In genomic region chr12:113093409-113094101, GRCh38 we compare ENCODE assay signal across 20 cellular contexts. TPM values are rescaled to one million over a fixed set of nuclear protein-coding genes. Genes with fewer than 3 reads are reported as not detected.
DNase-seq lines count a peak whose midpoint lies in the region; ATAC-seq and TF ChIP-seq lines count a peak whose summit lies in the region.
"Had no signal": no experiment of that assay in that cellular context is flagged by ENCODE, and none has a peak within 500 bp of the region (broad histone marks: within the 10 kb centered on the region; RNA-seq: fewer than 3 reads in every experiment).

No MANE protein-coding gene starts in this region.

- no peak overlapping the region for H3K14ac ChIP-seq in trophoblast cell (ENCODE audit: low read length)

- TF ChIP-seq CTCF in HCT116 (IDR thresholded peaks at IDR 0.05 in 2 of 3, conservative IDR thresholded peaks at IDR 0.05 in 1 of 3; ENCODE audit: borderline replicate concordance in 1 of 3, insufficient read depth in 1 of 3, low read depth in 2 of 3, low read length in 2 of 3) (no peak), OCI-LY7 (conservative IDR thresholded peaks at IDR 0.05; ENCODE audit: low read length) (no peak), smooth muscle cell (IDR thresholded peaks at IDR 0.05; ENCODE audit: borderline replicate concordance, insufficient read depth, poor library complexity, severe bottlenecking) (no peak)

- no peaks in the 10 kb centered on the region for H3K79me2 ChIP-seq in HCT116 (ENCODE audit: insufficient read depth, low read length)
- H3K79me2 ChIP-seq in OCI-LY7 (ENCODE audit: insufficient read depth, low read depth, low read length), result peaks cover 37% of the 10 kb centered on the region
- H3K79me2 ChIP-seq in smooth muscle cell (ENCODE audit: low read depth), result no peaks in the 10 kb centered on the region
- no peaks in the 10 kb centered on the region for H3K79me2 ChIP-seq in trophoblast cell (ENCODE audit: control insufficient read depth, insufficient read depth, low read length, poor library complexity)

- POLR2A ChIA-PET in HCT116 (lab: Charles Lee) (interaction anchor here (0.6 kb wide), 1 partner anchor 14 kb away, joined by 3 read pairs; no protein-coding TSS in a partner anchor), OCI-LY7 (lab: Charles Lee) (interaction anchor here (1.1 kb wide), 1 partner anchor 8 kb away, joined by 3 read pairs; no protein-coding TSS in a partner anchor)

- H2BK120ac ChIP-seq in trophoblast cell (ENCODE audit: insufficient read depth, low read length, poor library complexity), result no peak overlapping the region

- peaks cover 3 to 13% of the 10 kb centered on the region in 2 experiments; a peak in 3 of 4 replicates for H3K4me1 ChIP-seq in HCT116 (ENCODE audit: control insufficient read depth in 1 of 2, insufficient read depth in 2 of 2, low read length in 2 of 2)
- H3K4me1 ChIP-seq in OCI-LY7 (ENCODE audit: insufficient read depth, low read length, poor library complexity, severe bottlenecking), result peaks cover 78% of the 10 kb centered on the region
- H3K4me1 ChIP-seq in iPS-15b (ENCODE audit: control insufficient read depth, insufficient read depth, low read length), result peaks cover 3% of the 10 kb centered on the region
- H3K4me1 ChIP-seq in smooth muscle cell (ENCODE audit: low read depth), result peaks cover 7% of the 10 kb centered on the region
- no peaks in the 10 kb centered on the region for H3K4me1 ChIP-seq in trophoblast cell (ENCODE audit: control insufficient read depth in 1 of 2, insufficient read depth in 2 of 2, low read length in 2 of 2)
- H3K4me1 ChIP-seq: pancreas had no signal

- H3F3A ChIP-seq in smooth muscle cell (ENCODE audit: low read depth), result no peaks in the 10 kb centered on the region

- RAD21 ChIA-PET in HCT116 (lab: Charles Lee; ENCODE audit: low non-redundant PET in 1 of 2, low total read pairs in 2 of 2, uncharacterized antibody in 2 of 2, unreplicated experiment in 2 of 2), result no interaction called here

- H3K4me3 ChIP-seq in HCT116 (replicated peaks in 1 of 2; ENCODE audit: low read depth in 1 of 2, low read length in 2 of 2), result no peak overlapping the region
- no peak overlapping the region for H3K4me3 ChIP-seq in OCI-LY7 (ENCODE audit: low read depth, low read length, poor library complexity, severe bottlenecking)
- peak overlapping the region; percentile 36 for H3K4me3 ChIP-seq in iPS-15b (ENCODE audit: low read depth, low read length)
- H3K4me3 ChIP-seq in smooth muscle cell, result no peak overlapping the region
- H3K4me3 ChIP-seq in trophoblast cell (ENCODE audit: low read depth, low read length), result no peak overlapping the region
- H3K4me3 ChIP-seq: body of pancreas, upper lobe of left lung had no signal

- no peak for TF ChIP-seq POLR2A in HCT116 (IDR thresholded peaks at IDR 0.05; ENCODE audit: borderline replicate concordance, extremely low read depth, insufficient read depth, insufficient read length)

- CTCF ChIA-PET in HCT116 (lab: Charles Lee), result no interaction called here
- CTCF ChIA-PET in OCI-LY7 (lab: Charles Lee; ENCODE audit: unreplicated experiment), result interaction anchor here (0.7 kb wide), 1 partner anchor 94 kb away, joined by 3 read pairs; no protein-coding TSS in a partner anchor

- no peak overlapping the region for H4K8ac ChIP-seq in trophoblast cell (ENCODE audit: low read depth, low read length)

- H3K4me2 ChIP-seq in HCT116 (ENCODE audit: low read length), result no peak overlapping the region
- no peak overlapping the region for H3K4me2 ChIP-seq in OCI-LY7 (ENCODE audit: low read length)
- H3K4me2 ChIP-seq in smooth muscle cell, result peak overlapping the region; percentile 72
- H3K4me2 ChIP-seq in trophoblast cell (ENCODE audit: low read length), result no peak overlapping the region

- H3K27ac ChIP-seq in HCT116 (ENCODE audit: low read depth, low read length), result no peak overlapping the region
- peak overlapping the region; percentile 97 for H3K27ac ChIP-seq in OCI-LY7 (ENCODE audit: low read depth, low read length, poor library complexity, severe bottlenecking)
- H3K27ac ChIP-seq in smooth muscle cell (ENCODE audit: low read depth), result no peak overlapping the region
- no peak overlapping the region for H3K27ac ChIP-seq in trophoblast cell (ENCODE audit: low read depth, low read length)
- H3K27ac ChIP-seq: body of pancreas, HL-60, pancreas, upper lobe of left lung had no signal

- H3K9me2 ChIP-seq in HCT116 (ENCODE audit: insufficient read depth) (no peaks in the 10 kb centered on the region), OCI-LY7 (ENCODE audit: insufficient read depth, low read length) (no peaks in the 10 kb centered on the region)

- no peak overlapping the region for H3K23ac ChIP-seq in trophoblast cell (ENCODE audit: low read length)

- H3K79me1 ChIP-seq in trophoblast cell (ENCODE audit: low read length), result no peaks in the 10 kb centered on the region

- DNase-seq in HCT116 (ENCODE audit: low read depth, low spot score) (no peak), OCI-LY7 (ENCODE audit: low spot score) (no peak), smooth muscle cell (lab: John Stamatoyannopoulos, UW; ENCODE audit: unreplicated experiment) (no peak), trophoblast cell (no peak), superior temporal gyrus (ENCODE audit: extremely low spot score) (no peak), dedifferentiated amniotic fluid mesenchymal stem cell (ENCODE audit: extremely low spot score) (no peak)
- DNase-seq: activated CD8-positive, alpha-beta memory T cell treated with anti-CD3 and anti-CD28 coated beads, Interleukin-2, amount 10 ng/mL, durations not matched to agents 7 days and 5 days; DMS79 treated with DMSO at 0.1 percent for 48 hours; NCI-H2171; SIG-M5 had no signal

- H3K9ac ChIP-seq in HCT116 (ENCODE audit: low read length), result no peak overlapping the region
- H3K9ac ChIP-seq in iPS-15b (ENCODE audit: low read depth, low read length), result no peak overlapping the region
- no peak overlapping the region for H3K9ac ChIP-seq in smooth muscle cell (ENCODE audit: low read depth)
- no peak overlapping the region for H3K9ac ChIP-seq in trophoblast cell (ENCODE audit: low read length)

- H3K36me3 ChIP-seq in HCT116 (ENCODE audit: control insufficient read depth in 1 of 2, insufficient read depth in 2 of 2, low read length in 2 of 2), result no peaks in the 10 kb centered on the region
- peaks cover 97% of the 10 kb centered on the region for H3K36me3 ChIP-seq in OCI-LY7 (ENCODE audit: insufficient read depth, low read length)
- peaks cover 3% of the 10 kb centered on the region for H3K36me3 ChIP-seq in iPS-15b (ENCODE audit: control insufficient read depth, insufficient read depth, low read length)
- H3K36me3 ChIP-seq in smooth muscle cell (ENCODE audit: low read depth), result no peaks in the 10 kb centered on the region
- no peaks in the 10 kb centered on the region for H3K36me3 ChIP-seq in trophoblast cell (ENCODE audit: control insufficient read depth in 1 of 2, insufficient read depth in 2 of 2, low read length in 2 of 2)
- H3K36me3 ChIP-seq: pancreas, upper lobe of left lung had no signal

- no peaks in the 10 kb centered on the region for H3K9me3 ChIP-seq in HCT116 (ENCODE audit: control insufficient read depth in 1 of 2, insufficient read depth in 1 of 2, low read depth in 1 of 2, low read length in 2 of 2)
- no peaks in the 10 kb centered on the region for H3K9me3 ChIP-seq in OCI-LY7 (ENCODE audit: low read length)
- H3K9me3 ChIP-seq in iPS-15b (ENCODE audit: control insufficient read depth, insufficient read depth, low read length), result no peaks in the 10 kb centered on the region
- no peaks in the 10 kb centered on the region for H3K9me3 ChIP-seq in smooth muscle cell (replicated peaks; ENCODE audit: low read depth)
- peaks cover 3% of the 10 kb centered on the region for H3K9me3 ChIP-seq in trophoblast cell (ENCODE audit: insufficient read depth, low read depth, low read length)
- H3K9me3 ChIP-seq: body of pancreas, pancreas, upper lobe of left lung had no signal

- H2AK5ac ChIP-seq in trophoblast cell (ENCODE audit: low read length), result no peak overlapping the region

- H3K4ac ChIP-seq in trophoblast cell (ENCODE audit: low read depth, low read length), result no peak overlapping the region

- intact Hi-C loops in HCT116 (cut with micrococcal nuclease), result no loop called here
- intact Hi-C loops in OCI-LY7 (cut with micrococcal nuclease; ENCODE audit: unreplicated experiment), result no loop called here

- no peak overlapping the region for H2BK5ac ChIP-seq in trophoblast cell (ENCODE audit: low read depth, low read length, poor library complexity)

- no peak for TF ChIP-seq RAD21 in HCT116 (IDR thresholded peaks at IDR 0.05; ENCODE audit: low read depth)

- no peaks in the 10 kb centered on the region; the same call in 1 of the 2 replicates for H3K27me3 ChIP-seq in HCT116 (ENCODE audit: insufficient read depth, low read length)
- peaks cover 4% of the 10 kb centered on the region for H3K27me3 ChIP-seq in iPS-15b (ENCODE audit: control insufficient read depth, insufficient read depth, low read length)
- peaks cover 39% of the 10 kb centered on the region for H3K27me3 ChIP-seq in smooth muscle cell (ENCODE audit: low read depth)
- no peaks in the 10 kb centered on the region for H3K27me3 ChIP-seq in trophoblast cell (ENCODE audit: insufficient read depth, low read length)
- H3K27me3 ChIP-seq: body of pancreas, pancreas had no signal

- no peak overlapping the region for H4K91ac ChIP-seq in trophoblast cell (ENCODE audit: low read depth, low read length)

- H4K12ac ChIP-seq in trophoblast cell (ENCODE audit: low read depth, low read length), result no peak overlapping the region

- H4K20me1 ChIP-seq in HCT116 (ENCODE audit: insufficient read depth) (no peaks in the 10 kb centered on the region), OCI-LY7 (ENCODE audit: insufficient read depth, low read length) (peaks cover 7% of the 10 kb centered on the region; the same call in 1 of the 2 replicates), smooth muscle cell (ENCODE audit: low read depth) (no peaks in the 10 kb centered on the region)

- ATAC-seq in HCT116 (peak; percentile 5), GM21825 (IDR thresholded peaks at IDR 0.05; ENCODE audit: unreplicated experiment) (no peak)
- ATAC-seq: activated CD8-positive, alpha-beta memory T cell treated with anti-CD3 and anti-CD28 coated beads, Interleukin-2, amount 10 ng/mL, durations not matched to agents 7 days and 5 days; activated T-helper 17 cell treated with anti-CD3 and anti-CD28 coated beads, Interleukin-2, amount 50 U/mL, for 72 hours had no signal

- WGBS in smooth muscle cell (ENCODE audit: low lambda C conversion rate), result 33% methylated on average over 20 of the region's 32 CpGs
- no CpG with 5 or more reads among the region's 32 CpGs for WGBS in trophoblast cell (ENCODE audit: extremely low coverage, insufficient coverage, insufficient read length)

- no peak overlapping the region for H2AFZ ChIP-seq in HCT116 (ENCODE audit: low read depth, low read length, poor library complexity, severe bottlenecking)
- H2AFZ ChIP-seq in OCI-LY7 (ENCODE audit: low read length), result no peak overlapping the region
- H2AFZ ChIP-seq in smooth muscle cell (ENCODE audit: low read depth), result no peak overlapping the region
- H2AFZ ChIP-seq in trophoblast cell (ENCODE audit: insufficient read depth, low read length, poor library complexity), result no peak overlapping the region

- BruUV-seq in HCT116 (replicated peaks; lab: Mats Ljungman, UMichigan), result no TSS peak
- BruUV-seq in OCI-LY7 (replicated peaks; lab: Mats Ljungman, UMichigan), result no TSS peak

- no peak overlapping the region for H3K18ac ChIP-seq in trophoblast cell (ENCODE audit: low read length)

- no peak overlapping the region for H2BK12ac ChIP-seq in trophoblast cell (ENCODE audit: low read length)

RNA-seq across cellular contexts. Expression of gene DTX1, which starts 37.0 kb away (rescaled TPM):
- total RNA-seq in HCT116 (2021; ENCODE audit: unreplicated experiment), result not detected
- 0.55 and 0.62 TPM in 2 replicates for polyA plus RNA-seq in HCT116 (2012)
- 263 and 293 TPM in 2 replicates for total RNA-seq in OCI-LY7 (2014; rRNA removed; shearing (Covaris generic))
- 510 and 535 TPM in 2 replicates for total RNA-seq in OCI-LY7 (2022)
- 0.09 and 0.13 TPM in 2 replicates for total RNA-seq in smooth muscle cell
- polyA plus RNA-seq in smooth muscle cell, result 1.1 TPM in 1 of 2 replicates, not detected in the other
- polyA plus RNA-seq in trophoblast cell (2013), result 0.05 and 0.07 TPM in 2 replicates

RNA-seq across cellular contexts. Expression of gene RASAL1, which starts 42.0 kb away (rescaled TPM):
- 16.0 TPM for total RNA-seq in HCT116 (2021; ENCODE audit: unreplicated experiment)
- polyA plus RNA-seq in HCT116 (2012), result 11.2 and 11.7 TPM in 2 replicates
- total RNA-seq in OCI-LY7 (2014; rRNA removed; shearing (Covaris generic)), result 69.1 and 89.1 TPM in 2 replicates
- 67.5 and 74.4 TPM in 2 replicates for total RNA-seq in OCI-LY7 (2022)
- not detected in 2 replicates for total RNA-seq in smooth muscle cell
- polyA plus RNA-seq in smooth muscle cell, result not detected in 2 replicates
- polyA plus RNA-seq in trophoblast cell (2013), result 0.16 and 0.26 TPM in 2 replicates
- total RNA-seq: activated CD8-positive, alpha-beta memory T cell treated with anti-CD3 and anti-CD28 coated beads, Interleukin-2, amount 10 ng/mL, durations not matched to agents 7 days and 5 days; lung microvascular endothelial cell; myocyte; T-helper 1 cell treated with Interleukin-12 subunit alpha and Interleukin-12 subunit beta and Interleukin-4 antibody, amounts not matched to agents 30 ng/mL and 1 ng/mL, for 36 hours had no signal

RNA-seq across cellular contexts. Expression of gene CFAP73, which starts 56.0 kb away (rescaled TPM):
- 0.34 TPM for total RNA-seq in HCT116 (2021; ENCODE audit: unreplicated experiment)
- 0.17 and 0.40 TPM in 2 replicates for polyA plus RNA-seq in HCT116 (2012)
- total RNA-seq in OCI-LY7 (2014; rRNA removed; shearing (Covaris generic)), result 14.0 and 26.9 TPM in 2 replicates
- total RNA-seq in OCI-LY7 (2022), result 37.4 and 39.2 TPM in 2 replicates
- not detected in 2 replicates for total RNA-seq in smooth muscle cell
- not detected in 2 replicates for polyA plus RNA-seq in smooth muscle cell
- polyA plus RNA-seq in trophoblast cell (2013), result not detected in 2 replicates
- total RNA-seq: activated CD8-positive, alpha-beta memory T cell treated with anti-CD3 and anti-CD28 coated beads, Interleukin-2, amount 10 ng/mL, durations not matched to agents 7 days and 5 days; lung microvascular endothelial cell; myocyte had no signal

Comparison
In these comparisons a context has a peak if more than half of its experiments do, and no peak if none do; other contexts are left out.
1. RNA of gene DTX1, which starts 37.0 kb away (total RNA-seq): 263 to 535 TPM in OCI-LY7; 0.09 to 0.13 TPM in smooth muscle cell and not detected in HCT116 (single experiment); every median in the first group is over 100 times any median in the second.
2. RNA of gene RASAL1, which starts 42.0 kb away (total RNA-seq): 67.5 to 89.1 TPM in OCI-LY7 and 16.0 TPM in HCT116 (single experiment); not detected in smooth muscle cell; every median in the first group is over 10 times any median in the second.
3. RNA of gene CFAP73, which starts 56.0 kb away (total RNA-seq): 14.0 to 39.2 TPM in OCI-LY7; 0.34 TPM in HCT116 (single experiment) and not detected in smooth muscle cell; every median in the first group is over 10 times any median in the second.